In the genomic region with DNA sequence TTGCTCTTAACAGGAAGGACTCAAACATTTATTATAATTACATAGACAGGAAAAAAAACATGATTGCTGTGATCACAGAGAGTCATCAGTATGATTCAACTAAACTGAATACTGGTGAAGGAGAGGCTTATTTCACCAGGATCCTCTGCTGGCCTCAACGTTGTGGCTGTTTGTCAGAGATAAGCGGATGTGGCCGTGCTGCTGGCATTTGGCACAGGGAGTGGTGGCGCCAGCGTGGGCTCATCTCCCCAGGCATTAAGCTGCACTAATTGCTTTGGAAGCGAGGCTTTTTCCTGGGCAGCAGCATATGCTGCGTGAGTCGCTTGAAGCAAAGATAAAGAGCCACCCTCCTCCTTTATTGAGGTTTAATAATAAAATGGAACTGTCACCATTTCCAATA, we compare ENCODE assay signal across 18 cellular contexts.
A peak's percentile ranks its signal among the peaks of the same experiment; 100 is the strongest.
DNase-seq lines count a peak whose midpoint lies in the region; FAIRE-seq and TF ChIP-seq lines count a peak whose summit lies in the region.
"Had no signal": no experiment of that assay in that cellular context is flagged by ENCODE, and none has a peak within 500 bp of the region (broad histone marks: within the 10 kb centered on the region; RNA-seq: fewer than 3 reads in every experiment).

No MANE protein-coding gene starts in this region.

- DNase-seq in COR-L47 (lab: John Stamatoyannopoulos, UW) (peak; percentile 30), H54 (ENCODE audit: insufficient read length, low spot score) (no peak), RCC 7860 (ENCODE audit: low spot score) (peak; percentile 48), fibroblast of gingiva (ENCODE audit: low read depth) (peak; percentile 6), CD1c-positive myeloid dendritic cell (ENCODE audit: extremely low spot score) (no peak), DMS153 treated with DMSO at 0.1 percent for 48 hours (lab: John Stamatoyannopoulos, UW; ENCODE audit: unreplicated experiment) (no peak), smooth muscle cell (lab: John Stamatoyannopoulos, UW; ENCODE audit: unreplicated experiment) (no peak)
- DNase-seq: activated CD4-positive, alpha-beta T cell treated with anti-CD3 and anti-CD28 coated beads for 1 hour; cerebellar nuclear complex; DMS53; mesenchymal stem cell; NCI-H1930; psoas muscle; T-helper 17 cell had no signal

- no peaks in the 10 kb centered on the region for H3K4me1 ChIP-seq in smooth muscle cell (ENCODE audit: low read depth)
- H3K4me1 ChIP-seq: adrenal gland, psoas muscle had no signal

- TF ChIP-seq POLR2A in H54 (IDR thresholded peaks at IDR 0.05; ENCODE audit: low read depth, low read length): 0 out of 2 replicates have a peak, but pooled peaks have one; percentile 7

- H3K79me2 ChIP-seq in smooth muscle cell (ENCODE audit: low read depth): no peaks in the 10 kb centered on the region
- H3K79me2 ChIP-seq: hepatocyte had no signal

- no peak overlapping the region for H3K9ac ChIP-seq in smooth muscle cell (ENCODE audit: low read depth)

- no peak overlapping the region for H3K27ac ChIP-seq in smooth muscle cell (ENCODE audit: low read depth)
- H3K27ac ChIP-seq: adrenal gland, hepatocyte, psoas muscle, thoracic aorta had no signal

- no peak overlapping the region for H2AFZ ChIP-seq in smooth muscle cell (ENCODE audit: low read depth)
- H2AFZ ChIP-seq: hepatocyte had no signal

- TF ChIP-seq CTCF in smooth muscle cell (IDR thresholded peaks at IDR 0.05; ENCODE audit: borderline replicate concordance, insufficient read depth, poor library complexity, severe bottlenecking): no peak

- WGBS in smooth muscle cell (ENCODE audit: low lambda C conversion rate): 75% methylated on average over 8 of the region's 8 CpGs

- H3K27me3 ChIP-seq in smooth muscle cell (ENCODE audit: low read depth): no peaks in the 10 kb centered on the region
- H3K27me3 ChIP-seq: adrenal gland, hepatocyte had no signal

- H3K4me2 ChIP-seq in smooth muscle cell: no peak overlapping the region
- H3K4me2 ChIP-seq: hepatocyte had no signal

- FAIRE-seq in H54 (lab: Jason Lieb, UNC): no peak
- FAIRE-seq in RCC 7860 (lab: Jason Lieb, UNC): no peak
- FAIRE-seq: keratinocyte had no signal

- H4K20me1 ChIP-seq in smooth muscle cell (ENCODE audit: low read depth): no peaks in the 10 kb centered on the region

- H3F3A ChIP-seq in smooth muscle cell (ENCODE audit: low read depth): no peaks in the 10 kb centered on the region

- H3K9me3 ChIP-seq in smooth muscle cell (replicated peaks; ENCODE audit: low read depth): no peaks in the 10 kb centered on the region
- H3K9me3 ChIP-seq: adrenal gland, psoas muscle, thoracic aorta had no signal

- H3K36me3 ChIP-seq in smooth muscle cell (ENCODE audit: low read depth): no peaks in the 10 kb centered on the region
- H3K36me3 ChIP-seq: adrenal gland, thoracic aorta had no signal

- H3K4me3 ChIP-seq in smooth muscle cell: no peak overlapping the region
- H3K4me3 ChIP-seq: adrenal gland, hepatocyte, psoas muscle, thoracic aorta had no signal

Comparison
In these comparisons a context has a peak if more than half of its experiments do, and no peak if none do; other contexts are left out.
1. DNase-seq: peak in COR-L47 (single experiment), RCC 7860 (single experiment) and fibroblast of gingiva (single experiment); none in H54 (single experiment), CD1c-positive myeloid dendritic cell (single experiment), DMS153 treated with DMSO at 0.1 percent for 48 hours (single experiment) and smooth muscle cell (single experiment).